ENCODE assay signal across 15 cellular contexts in genomic region chr7:12161146-12161545, GRCh38.
"Had no signal": no experiment of that assay in that cellular context is flagged by ENCODE, and none has a peak within 500 bp of the region (broad histone marks: within the 10 kb centered on the region; RNA-seq: fewer than 3 reads in every experiment).

No MANE protein-coding gene starts in this region.

- H3K36me3 ChIP-seq: MG63, SJCRH30 had no signal

- H3K4me3 ChIP-seq: MG63, SJCRH30 had no signal

- H3K27me3 ChIP-seq: MG63, SJCRH30 had no signal

- H3K4me1 ChIP-seq: SJCRH30 had no signal

- DNase-seq: Karpas-422, KG1, MG63, NCI-H1092 treated with DMSO at 0.1 percent for 48 hours, NCI-H1436, NCI-H187, NCI-H2029 treated with DMSO at 0.1 percent for 48 hours, NCI-H2171 treated with DMSO at 0.1 percent for 48 hours, NCI-H446, NCI-H510A, NCI-H524 treated with DMSO at 0.1 percent for 48 hours, NCI-H69, NCI-H774, SHP77 treated with DMSO at 0.1 percent for 48 hours, SJCRH30 had no signal

- H3K27ac ChIP-seq: SJCRH30 had no signal

- H3K9me3 ChIP-seq: MG63, SJCRH30 had no signal
